Comparison of ENCODE assay signal across 1 cellular context in the genomic region with DNA sequence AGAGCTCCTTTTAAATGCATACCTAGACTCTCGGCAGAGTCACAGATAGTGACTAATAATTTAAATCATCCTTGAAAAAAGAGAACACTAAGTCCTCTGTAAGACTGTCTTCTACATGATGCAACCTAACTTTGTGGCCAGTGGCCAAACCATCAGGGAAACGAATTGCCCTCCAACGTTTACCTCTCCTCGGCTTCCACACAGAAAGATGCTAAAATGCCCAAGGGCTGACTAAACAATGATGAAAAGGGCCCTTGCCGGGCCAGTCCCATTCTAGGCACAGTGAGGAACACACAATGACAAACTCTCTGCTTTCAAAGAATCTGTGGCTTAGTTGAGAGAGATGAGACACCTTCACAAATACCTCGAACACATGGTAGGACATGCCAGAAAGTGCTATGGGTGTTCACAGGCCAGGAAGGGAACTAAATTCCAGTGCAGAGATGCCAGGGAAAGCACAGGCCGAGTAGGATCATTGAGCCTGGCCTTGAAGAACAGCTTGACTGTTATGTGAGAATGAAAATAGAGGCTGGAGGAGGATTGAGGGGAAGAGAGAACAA.
A peak's percentile ranks its signal among the peaks of the same experiment; 100 is the strongest.
TF ChIP-seq lines count a peak whose summit lies in the region.

No MANE protein-coding gene starts in this region.

TF ChIP-seq in HepG2, 621 proteins besides CTCF, POLR2A, EP300 and RAD21:
- TF ChIP-seq ZNF563 (CRISPR knock-in tag; IDR thresholded peaks at IDR 0.05) (no peak), ZNF878 (CRISPR knock-in tag; IDR thresholded peaks at IDR 0.05) (0 out of 2 replicates have a peak, but pooled peaks have one; percentile 36)
